ENCODE assay signal across 19 cellular contexts in genomic region chr7:49771427-49772176, GRCh38. TPM values are rescaled to one million over a fixed set of nuclear protein-coding genes. Genes with fewer than 3 reads are reported as not detected.
DNase-seq lines count a peak whose midpoint lies in the region; ATAC-seq and TF ChIP-seq lines count a peak whose summit lies in the region.
"Had no signal": no experiment of that assay in that cellular context is flagged by ENCODE, and none has a peak within 500 bp of the region (broad histone marks: within the 10 kb centered on the region; RNA-seq: fewer than 3 reads in every experiment).

No MANE protein-coding gene starts in this region.

- H3K4me1 Mint-ChIP-seq in Caco-2 (ENCODE audit: low read depth, unreplicated experiment): no peaks in the 10 kb centered on the region

- peaks cover 10% of the 10 kb centered on the region for H3K9me3 Mint-ChIP-seq in Caco-2 (ENCODE audit: unreplicated experiment)
- H3K9me3 Mint-ChIP-seq: activated CD4-positive, alpha-beta T cell treated with anti-CD3 and anti-CD28 coated beads, Interleukin-2, amount 10 ng/mL, durations not matched to agents 24 days and 14 days; activated T-cell treated with anti-CD3 and anti-CD28 coated beads, Interleukin-2, amount 50 U/mL, for 72 hours; dendritic cell treated with granulocyte-macrophage colony-stimulating factor and Interleukin-4, amounts not matched to agents 40 ng/mL and 50 ng/mL, for 4 days had no signal

- peaks cover 44 to 58% of the 10 kb centered on the region in 2 donors for H3K27me3 ChIP-seq in left lung
- no peaks in the 10 kb centered on the region for H3K27me3 ChIP-seq in Caco-2 (replicated peaks; ENCODE audit: control insufficient read depth, insufficient read depth, low read length)
- H3K27me3 ChIP-seq: ovary had no signal

- no peak for TF ChIP-seq CTCF in GM10248 (IDR thresholded peaks at IDR 0.05; ENCODE audit: control extremely low read depth, extremely low read depth, low read depth, missing control alignments)
- no peak for TF ChIP-seq CTCF in left lung (IDR thresholded peaks at IDR 0.05)
- no peak for TF ChIP-seq CTCF in Caco-2 (IDR thresholded peaks at IDR 0.05; ENCODE audit: insufficient read depth in 1 of 2, low read depth in 1 of 2, low read length in 1 of 2, severe bottlenecking in 1 of 2, unreplicated experiment in 1 of 2)

- peaks cover 5% of the 10 kb centered on the region for H3K36me3 Mint-ChIP-seq in Caco-2 (ENCODE audit: insufficient read depth, unreplicated experiment)
- H3K36me3 Mint-ChIP-seq: CD4-positive, CD25-positive, alpha-beta regulatory T cell had no signal

- H3K4me1 ChIP-seq in left lung (peaks cover 5 to 27% of the 10 kb centered on the region in 2 donors), Caco-2 (no peaks in the 10 kb centered on the region)

- BruUV-seq in Caco-2 (replicated peaks; lab: Mats Ljungman, UMichigan): no TSS peak

- no peak overlapping the region for H3K27ac ChIP-seq in left lung
- H3K27ac ChIP-seq: 22Rv1, tibial nerve had no signal

- H3K27ac Mint-ChIP-seq in Caco-2 (ENCODE audit: unreplicated experiment): no peak overlapping the region
- H3K27ac Mint-ChIP-seq: activated CD4-positive, alpha-beta T cell treated with anti-CD3 and anti-CD28 coated beads, Interleukin-2, amount 10 ng/mL, durations not matched to agents 24 days and 14 days; CD4-positive, CD25-positive, alpha-beta regulatory T cell; dendritic cell treated with granulocyte-macrophage colony-stimulating factor and Interleukin-4, amounts not matched to agents 40 ng/mL and 50 ng/mL, for 4 days had no signal

- DNase-seq in GM10248 (ENCODE audit: extremely low spot score): peak; percentile 52
- DNase-seq in left lung: no peak
- no peak for DNase-seq in Caco-2
- DNase-seq in T-helper 1 cell: no peak
- DNase-seq: activated CD4-positive, alpha-beta T cell treated with anti-CD3 and anti-CD28 coated beads, Interleukin-2, amount 10 ng/mL, durations not matched to agents 24 days and 14 days; activated T-cell treated with anti-CD3 and anti-CD28 coated beads, Interleukin-2, amount 50 U/mL, for 72 hours; amygdala; CD4-positive, CD25-positive, alpha-beta regulatory T cell; mammary epithelial cell; MG63; ovary had no signal

- no peaks in the 10 kb centered on the region for H3K36me3 ChIP-seq in left lung
- no peaks in the 10 kb centered on the region for H3K36me3 ChIP-seq in Caco-2 (ENCODE audit: control insufficient read depth, insufficient read depth, low read length)
- H3K36me3 ChIP-seq: MG63, ovary, tibial nerve had no signal

- H3K27me3 Mint-ChIP-seq in Caco-2 (ENCODE audit: insufficient read depth, unreplicated experiment): peaks cover 18% of the 10 kb centered on the region

- H3K4me3 Mint-ChIP-seq in Caco-2 (ENCODE audit: unreplicated experiment): no peak overlapping the region
- H3K4me3 Mint-ChIP-seq: activated CD4-positive, alpha-beta T cell treated with anti-CD3 and anti-CD28 coated beads, Interleukin-2, amount 10 ng/mL, durations not matched to agents 24 days and 14 days; dendritic cell treated with granulocyte-macrophage colony-stimulating factor and Interleukin-4, amounts not matched to agents 40 ng/mL and 50 ng/mL, for 4 days had no signal

- POLR2A ChIA-PET in GM10248 (lab: Yijun Ruan, JAX): no interaction called here
- POLR2A ChIA-PET in Caco-2 (lab: Charles Lee): no interaction called here

- ATAC-seq in GM19324 (IDR thresholded peaks at IDR 0.05; ENCODE audit: low FRiP score, unreplicated experiment) (peak; percentile 27), HG02610 (IDR thresholded peaks at IDR 0.05; ENCODE audit: unreplicated experiment) (peak; percentile 31), HG03378 (IDR thresholded peaks at IDR 0.05; ENCODE audit: unreplicated experiment) (peak; percentile 42), left lung (no peak), GM21423 (IDR thresholded peaks at IDR 0.05; ENCODE audit: unreplicated experiment) (no peak)
- ATAC-seq: activated T-cell treated with anti-CD3 and anti-CD28 coated beads, Interleukin-2, amount 50 U/mL, for 72 hours had no signal

- no peaks in the 10 kb centered on the region for H3K9me3 ChIP-seq in left lung
- H3K9me3 ChIP-seq in Caco-2: 0 out of 2 replicates have a peak, but pooled peaks cover 3% of the 10 kb centered on the region
- H3K9me3 ChIP-seq: MG63, ovary, tibial nerve had no signal

- H3K4me3 ChIP-seq in left lung (no peak overlapping the region), Caco-2 (ENCODE audit: low read depth, low read length) (no peak overlapping the region)
- H3K4me3 ChIP-seq: MG63, ovary, tibial nerve had no signal

- intact Hi-C loops in left lung (cut with DNase I): no loop called here
- intact Hi-C loops in Caco-2 (cut with micrococcal nuclease; ENCODE audit: unreplicated experiment): no loop called here

- CTCF ChIA-PET in GM10248 (lab: Yijun Ruan, JAX) (no interaction called here), Caco-2 (lab: Charles Lee) (no interaction called here)

RNA-seq across cellular contexts. Expression of gene VWC2, which starts 1.8 kb away (rescaled TPM):
- total RNA-seq in left lung: under 1 TPM; 0.06 to 0.10 TPM
- not detected in 2 replicates for total RNA-seq in Caco-2 (2022)
- total RNA-seq: activated CD4-positive, alpha-beta T cell treated with anti-CD3 and anti-CD28 coated beads, Interleukin-2, amount 10 ng/mL, durations not matched to agents 24 days and 14 days; activated T-cell treated with anti-CD3 and anti-CD28 coated beads, Interleukin-2, amount 50 U/mL, for 72 hours; CD4-positive, CD25-positive, alpha-beta regulatory T cell; mammary epithelial cell; T-helper 1 cell treated with Interleukin-12 subunit alpha and Interleukin-12 subunit beta and Interleukin-4 antibody, amounts not matched to agents 30 ng/mL and 1 ng/mL, for 36 hours had no signal

Comparison
In these comparisons a context has a peak if more than half of its experiments do, and no peak if none do; other contexts are left out.
1. ATAC-seq: peak in GM19324 (single experiment), HG02610 (single experiment) and HG03378 (single experiment); none in left lung (single experiment) and GM21423 (single experiment).